1 cellular context compared by ENCODE assay signal in the genomic region with DNA sequence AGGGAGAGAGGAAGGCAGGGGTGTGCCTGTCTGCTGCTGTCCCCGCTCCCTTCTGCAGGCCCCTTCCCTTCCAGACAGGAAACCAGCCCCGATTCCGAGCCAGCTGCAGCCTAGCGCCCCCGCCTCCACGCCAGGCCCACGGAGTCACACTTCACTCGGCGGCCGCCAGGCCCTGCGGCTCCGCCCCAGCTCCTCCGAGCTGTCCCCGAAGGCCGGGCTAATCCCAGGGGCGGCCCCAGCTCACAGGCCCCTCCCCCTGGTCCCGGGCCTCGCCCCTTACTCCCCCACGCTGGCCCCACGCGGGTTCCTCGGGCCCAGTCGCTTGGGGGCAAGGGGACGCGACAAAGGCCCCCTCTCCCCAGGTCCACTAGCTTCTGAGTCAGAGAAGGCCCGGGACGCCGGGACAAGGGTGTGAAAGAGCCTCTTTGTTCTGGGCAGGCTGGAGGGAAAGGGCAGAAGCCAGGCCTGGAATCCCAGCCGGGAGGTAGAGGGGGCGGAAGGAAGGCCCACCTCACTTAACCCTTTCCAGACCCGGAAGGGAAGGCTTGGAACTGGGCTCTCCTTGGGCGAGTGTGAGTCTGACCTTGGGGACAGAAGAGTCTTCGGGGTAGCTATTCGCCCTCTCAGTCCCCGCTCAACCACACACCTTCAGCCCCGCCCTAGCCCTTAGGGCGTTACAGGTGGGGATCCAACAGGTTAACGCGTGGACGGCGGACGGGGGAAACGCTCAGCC.
TF ChIP-seq lines count a peak whose summit lies in the region.

No MANE protein-coding gene starts in this region.

TF ChIP-seq in HepG2, 621 proteins besides CTCF, POLR2A, EP300 and RAD21 (continued from another document and continues in another):
- TF ChIP-seq, protein P1, sequence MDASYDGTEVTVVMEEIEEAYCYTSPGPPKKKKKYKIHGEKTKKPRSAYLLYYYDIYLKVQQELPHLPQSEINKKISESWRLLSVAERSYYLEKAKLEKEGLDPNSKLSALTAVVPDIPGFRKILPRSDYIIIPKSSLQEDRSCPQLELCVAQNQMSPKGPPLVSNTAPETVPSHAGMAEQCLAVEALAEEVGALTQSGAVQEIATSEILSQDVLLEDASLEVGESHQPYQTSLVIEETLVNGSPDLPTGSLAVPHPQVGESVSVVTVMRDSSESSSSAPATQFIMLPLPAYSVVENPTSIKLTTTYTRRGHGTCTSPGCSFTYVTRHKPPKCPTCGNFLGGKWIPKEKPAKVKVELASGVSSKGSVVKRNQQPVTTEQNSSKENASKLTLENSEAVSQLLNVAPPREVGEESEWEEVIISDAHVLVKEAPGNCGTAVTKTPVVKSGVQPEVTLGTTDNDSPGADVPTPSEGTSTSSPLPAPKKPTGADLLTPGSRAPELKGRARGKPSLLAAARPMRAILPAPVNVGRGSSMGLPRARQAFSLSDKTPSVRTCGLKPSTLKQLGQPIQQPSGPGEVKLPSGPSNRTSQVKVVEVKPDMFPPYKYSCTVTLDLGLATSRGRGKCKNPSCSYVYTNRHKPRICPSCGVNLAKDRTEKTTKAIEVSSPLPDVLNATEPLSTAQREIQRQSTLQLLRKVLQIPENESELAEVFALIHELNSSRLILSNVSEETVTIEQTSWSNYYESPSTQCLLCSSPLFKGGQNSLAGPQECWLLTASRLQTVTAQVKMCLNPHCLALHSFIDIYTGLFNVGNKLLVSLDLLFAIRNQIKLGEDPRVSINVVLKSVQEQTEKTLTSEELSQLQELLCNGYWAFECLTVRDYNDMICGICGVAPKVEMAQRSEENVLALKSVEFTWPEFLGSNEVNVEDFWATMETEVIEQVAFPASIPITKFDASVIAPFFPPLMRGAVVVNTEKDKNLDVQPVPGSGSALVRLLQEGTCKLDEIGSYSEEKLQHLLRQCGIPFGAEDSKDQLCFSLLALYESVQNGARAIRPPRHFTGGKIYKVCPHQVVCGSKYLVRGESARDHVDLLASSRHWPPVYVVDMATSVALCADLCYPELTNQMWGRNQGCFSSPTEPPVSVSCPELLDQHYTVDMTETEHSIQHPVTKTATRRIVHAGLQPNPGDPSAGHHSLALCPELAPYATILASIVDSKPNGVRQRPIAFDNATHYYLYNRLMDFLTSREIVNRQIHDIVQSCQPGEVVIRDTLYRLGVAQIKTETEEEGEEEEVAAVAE (CRISPR knock-in tag; IDR thresholded peaks at IDR 0.05; ENCODE audit: borderline replicate concordance), result peak; percentile 74; the same call in 1 of the 2 replicates
- TF ChIP-seq CHD2 (IDR thresholded peaks at IDR 0.05; ENCODE audit: low read depth, low read length) (no peak), ZNF562 (CRISPR knock-in tag; IDR thresholded peaks at IDR 0.05; ENCODE audit: borderline replicate concordance) (no peak), HOXA7 (CRISPR knock-in tag; IDR thresholded peaks at IDR 0.05) (no peak), SRY (CRISPR knock-in tag; IDR thresholded peaks at IDR 0.05) (no peak), SAFB2 (CRISPR knock-in tag; IDR thresholded peaks at IDR 0.05; ENCODE audit: borderline replicate concordance, low read depth) (no peak; the same call in 1 of the 2 replicates), ZNF720 (CRISPR knock-in tag; IDR thresholded peaks at IDR 0.05) (no peak), ZBTB7B (CRISPR knock-in tag; IDR thresholded peaks at IDR 0.05) (peak; percentile 98), KLF15 (CRISPR knock-in tag; IDR thresholded peaks at IDR 0.05; ENCODE audit: borderline replicate concordance) (peak; percentile 82), MEIS1 (CRISPR knock-in tag; IDR thresholded peaks at IDR 0.05; ENCODE audit: borderline replicate concordance) (no peak), ZBTB3 (CRISPR knock-in tag; IDR thresholded peaks at IDR 0.05; ENCODE audit: borderline replicate concordance, low read depth) (peak; percentile 69), HNF4A (CRISPR knock-in tag; IDR thresholded peaks at IDR 0.05) (no peak; the same call in 1 of the 2 replicates), NONO (IDR thresholded peaks at IDR 0.05) (no peak), NONO (CRISPR knock-in tag; conservative IDR thresholded peaks at IDR 0.05) (peak; percentile 90), ZNF251 (CRISPR knock-in tag; IDR thresholded peaks at IDR 0.05) (peak; percentile 86; the same call in 1 of the 2 replicates), ZSCAN9 (CRISPR knock-in tag; IDR thresholded peaks at IDR 0.05; ENCODE audit: borderline replicate concordance) (peak; percentile 35; the same call in 1 of the 2 replicates), ARNT (IDR thresholded peaks at IDR 0.05) (no peak), MED8 (CRISPR knock-in tag; IDR thresholded peaks at IDR 0.05; ENCODE audit: insufficient replicate concordance) (peak; percentile 86), RNF2 (conservative IDR thresholded peaks at IDR 0.05; ENCODE audit: low read depth) (peak; percentile 31; the same call in 1 of the 2 replicates), RFX3 (CRISPR knock-in tag; IDR thresholded peaks at IDR 0.05) (0 out of 2 replicates have a peak, but pooled peaks have one; percentile 6), POLR2AphosphoS5 (IDR thresholded peaks at IDR 0.05; ENCODE audit: low read depth, low read length) (peak; percentile 83; the same call in 1 of the 2 replicates), ZNF564 (CRISPR knock-in tag; IDR thresholded peaks at IDR 0.05) (peak; percentile 70; the same call in 1 of the 2 replicates), KLF12 (CRISPR knock-in tag; IDR thresholded peaks at IDR 0.05; ENCODE audit: borderline replicate concordance) (peak; percentile 87), ZNF431 (CRISPR knock-in tag; IDR thresholded peaks at IDR 0.05; ENCODE audit: borderline replicate concordance, low read depth) (peak; percentile 90; the same call in 1 of the 2 replicates), GATAD2A (CRISPR knock-in tag; IDR thresholded peaks at IDR 0.05) (peak; percentile 99), MAF1 (CRISPR knock-in tag; IDR thresholded peaks at IDR 0.05; ENCODE audit: borderline replicate concordance) (no peak; the same call in none of the 2 replicates)
- TF ChIP-seq, protein P2, sequence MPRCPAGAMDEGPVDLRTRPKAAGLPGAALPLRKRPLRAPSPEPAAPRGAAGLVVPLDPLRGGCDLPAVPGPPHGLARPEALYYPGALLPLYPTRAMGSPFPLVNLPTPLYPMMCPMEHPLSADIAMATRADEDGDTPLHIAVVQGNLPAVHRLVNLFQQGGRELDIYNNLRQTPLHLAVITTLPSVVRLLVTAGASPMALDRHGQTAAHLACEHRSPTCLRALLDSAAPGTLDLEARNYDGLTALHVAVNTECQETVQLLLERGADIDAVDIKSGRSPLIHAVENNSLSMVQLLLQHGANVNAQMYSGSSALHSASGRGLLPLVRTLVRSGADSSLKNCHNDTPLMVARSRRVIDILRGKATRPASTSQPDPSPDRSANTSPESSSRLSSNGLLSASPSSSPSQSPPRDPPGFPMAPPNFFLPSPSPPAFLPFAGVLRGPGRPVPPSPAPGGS (CRISPR knock-in tag; IDR thresholded peaks at IDR 0.05), result no peak; the same call in 1 of the 2 replicates
- TF ChIP-seq, protein P3, sequence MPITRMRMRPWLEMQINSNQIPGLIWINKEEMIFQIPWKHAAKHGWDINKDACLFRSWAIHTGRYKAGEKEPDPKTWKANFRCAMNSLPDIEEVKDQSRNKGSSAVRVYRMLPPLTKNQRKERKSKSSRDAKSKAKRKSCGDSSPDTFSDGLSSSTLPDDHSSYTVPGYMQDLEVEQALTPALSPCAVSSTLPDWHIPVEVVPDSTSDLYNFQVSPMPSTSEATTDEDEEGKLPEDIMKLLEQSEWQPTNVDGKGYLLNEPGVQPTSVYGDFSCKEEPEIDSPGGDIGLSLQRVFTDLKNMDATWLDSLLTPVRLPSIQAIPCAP (CRISPR knock-in tag; IDR thresholded peaks at IDR 0.05; ENCODE audit: low read depth), result peak; percentile 54; the same call in 1 of the 2 replicates
- TF ChIP-seq, protein P4, sequence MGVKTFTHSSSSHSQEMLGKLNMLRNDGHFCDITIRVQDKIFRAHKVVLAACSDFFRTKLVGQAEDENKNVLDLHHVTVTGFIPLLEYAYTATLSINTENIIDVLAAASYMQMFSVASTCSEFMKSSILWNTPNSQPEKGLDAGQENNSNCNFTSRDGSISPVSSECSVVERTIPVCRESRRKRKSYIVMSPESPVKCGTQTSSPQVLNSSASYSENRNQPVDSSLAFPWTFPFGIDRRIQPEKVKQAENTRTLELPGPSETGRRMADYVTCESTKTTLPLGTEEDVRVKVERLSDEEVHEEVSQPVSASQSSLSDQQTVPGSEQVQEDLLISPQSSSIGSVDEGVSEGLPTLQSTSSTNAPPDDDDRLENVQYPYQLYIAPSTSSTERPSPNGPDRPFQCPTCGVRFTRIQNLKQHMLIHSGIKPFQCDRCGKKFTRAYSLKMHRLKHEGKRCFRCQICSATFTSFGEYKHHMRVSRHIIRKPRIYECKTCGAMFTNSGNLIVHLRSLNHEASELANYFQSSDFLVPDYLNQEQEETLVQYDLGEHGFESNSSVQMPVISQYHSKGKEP (CRISPR knock-in tag; IDR thresholded peaks at IDR 0.05), result 0 out of 2 replicates have a peak, but pooled peaks have one; percentile 28
- TF ChIP-seq, protein P5, sequence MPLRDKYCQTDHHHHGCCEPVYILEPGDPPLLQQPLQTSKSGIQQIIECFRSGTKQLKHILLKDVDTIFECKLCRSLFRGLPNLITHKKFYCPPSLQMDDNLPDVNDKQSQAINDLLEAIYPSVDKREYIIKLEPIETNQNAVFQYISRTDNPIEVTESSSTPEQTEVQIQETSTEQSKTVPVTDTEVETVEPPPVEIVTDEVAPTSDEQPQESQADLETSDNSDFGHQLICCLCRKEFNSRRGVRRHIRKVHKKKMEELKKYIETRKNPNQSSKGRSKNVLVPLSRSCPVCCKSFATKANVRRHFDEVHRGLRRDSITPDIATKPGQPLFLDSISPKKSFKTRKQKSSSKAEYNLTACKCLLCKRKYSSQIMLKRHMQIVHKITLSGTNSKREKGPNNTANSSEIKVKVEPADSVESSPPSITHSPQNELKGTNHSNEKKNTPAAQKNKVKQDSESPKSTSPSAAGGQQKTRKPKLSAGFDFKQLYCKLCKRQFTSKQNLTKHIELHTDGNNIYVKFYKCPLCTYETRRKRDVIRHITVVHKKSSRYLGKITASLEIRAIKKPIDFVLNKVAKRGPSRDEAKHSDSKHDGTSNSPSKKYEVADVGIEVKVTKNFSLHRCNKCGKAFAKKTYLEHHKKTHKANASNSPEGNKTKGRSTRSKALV (CRISPR knock-in tag; IDR thresholded peaks at IDR 0.05), result 0 out of 2 replicates have a peak, but pooled peaks have one; percentile 24
- TF ChIP-seq, protein P6, sequence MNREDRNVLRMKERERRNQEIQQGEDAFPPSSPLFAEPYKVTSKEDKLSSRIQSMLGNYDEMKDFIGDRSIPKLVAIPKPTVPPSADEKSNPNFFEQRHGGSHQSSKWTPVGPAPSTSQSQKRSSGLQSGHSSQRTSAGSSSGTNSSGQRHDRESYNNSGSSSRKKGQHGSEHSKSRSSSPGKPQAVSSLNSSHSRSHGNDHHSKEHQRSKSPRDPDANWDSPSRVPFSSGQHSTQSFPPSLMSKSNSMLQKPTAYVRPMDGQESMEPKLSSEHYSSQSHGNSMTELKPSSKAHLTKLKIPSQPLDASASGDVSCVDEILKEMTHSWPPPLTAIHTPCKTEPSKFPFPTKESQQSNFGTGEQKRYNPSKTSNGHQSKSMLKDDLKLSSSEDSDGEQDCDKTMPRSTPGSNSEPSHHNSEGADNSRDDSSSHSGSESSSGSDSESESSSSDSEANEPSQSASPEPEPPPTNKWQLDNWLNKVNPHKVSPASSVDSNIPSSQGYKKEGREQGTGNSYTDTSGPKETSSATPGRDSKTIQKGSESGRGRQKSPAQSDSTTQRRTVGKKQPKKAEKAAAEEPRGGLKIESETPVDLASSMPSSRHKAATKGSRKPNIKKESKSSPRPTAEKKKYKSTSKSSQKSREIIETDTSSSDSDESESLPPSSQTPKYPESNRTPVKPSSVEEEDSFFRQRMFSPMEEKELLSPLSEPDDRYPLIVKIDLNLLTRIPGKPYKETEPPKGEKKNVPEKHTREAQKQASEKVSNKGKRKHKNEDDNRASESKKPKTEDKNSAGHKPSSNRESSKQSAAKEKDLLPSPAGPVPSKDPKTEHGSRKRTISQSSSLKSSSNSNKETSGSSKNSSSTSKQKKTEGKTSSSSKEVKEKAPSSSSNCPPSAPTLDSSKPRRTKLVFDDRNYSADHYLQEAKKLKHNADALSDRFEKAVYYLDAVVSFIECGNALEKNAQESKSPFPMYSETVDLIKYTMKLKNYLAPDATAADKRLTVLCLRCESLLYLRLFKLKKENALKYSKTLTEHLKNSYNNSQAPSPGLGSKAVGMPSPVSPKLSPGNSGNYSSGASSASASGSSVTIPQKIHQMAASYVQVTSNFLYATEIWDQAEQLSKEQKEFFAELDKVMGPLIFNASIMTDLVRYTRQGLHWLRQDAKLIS (CRISPR knock-in tag; IDR thresholded peaks at IDR 0.05), result peak; percentile 69; the same call in 1 of the 2 replicates
- TF ChIP-seq, protein P7, sequence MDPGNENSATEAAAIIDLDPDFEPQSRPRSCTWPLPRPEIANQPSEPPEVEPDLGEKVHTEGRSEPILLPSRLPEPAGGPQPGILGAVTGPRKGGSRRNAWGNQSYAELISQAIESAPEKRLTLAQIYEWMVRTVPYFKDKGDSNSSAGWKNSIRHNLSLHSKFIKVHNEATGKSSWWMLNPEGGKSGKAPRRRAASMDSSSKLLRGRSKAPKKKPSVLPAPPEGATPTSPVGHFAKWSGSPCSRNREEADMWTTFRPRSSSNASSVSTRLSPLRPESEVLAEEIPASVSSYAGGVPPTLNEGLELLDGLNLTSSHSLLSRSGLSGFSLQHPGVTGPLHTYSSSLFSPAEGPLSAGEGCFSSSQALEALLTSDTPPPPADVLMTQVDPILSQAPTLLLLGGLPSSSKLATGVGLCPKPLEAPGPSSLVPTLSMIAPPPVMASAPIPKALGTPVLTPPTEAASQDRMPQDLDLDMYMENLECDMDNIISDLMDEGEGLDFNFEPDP (CRISPR knock-in tag; conservative IDR thresholded peaks at IDR 0.05), result no peak
- TF ChIP-seq, protein P8, sequence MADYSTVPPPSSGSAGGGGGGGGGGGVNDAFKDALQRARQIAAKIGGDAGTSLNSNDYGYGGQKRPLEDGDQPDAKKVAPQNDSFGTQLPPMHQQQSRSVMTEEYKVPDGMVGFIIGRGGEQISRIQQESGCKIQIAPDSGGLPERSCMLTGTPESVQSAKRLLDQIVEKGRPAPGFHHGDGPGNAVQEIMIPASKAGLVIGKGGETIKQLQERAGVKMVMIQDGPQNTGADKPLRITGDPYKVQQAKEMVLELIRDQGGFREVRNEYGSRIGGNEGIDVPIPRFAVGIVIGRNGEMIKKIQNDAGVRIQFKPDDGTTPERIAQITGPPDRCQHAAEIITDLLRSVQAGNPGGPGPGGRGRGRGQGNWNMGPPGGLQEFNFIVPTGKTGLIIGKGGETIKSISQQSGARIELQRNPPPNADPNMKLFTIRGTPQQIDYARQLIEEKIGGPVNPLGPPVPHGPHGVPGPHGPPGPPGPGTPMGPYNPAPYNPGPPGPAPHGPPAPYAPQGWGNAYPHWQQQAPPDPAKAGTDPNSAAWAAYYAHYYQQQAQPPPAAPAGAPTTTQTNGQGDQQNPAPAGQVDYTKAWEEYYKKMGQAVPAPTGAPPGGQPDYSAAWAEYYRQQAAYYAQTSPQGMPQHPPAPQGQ (CRISPR knock-in tag; IDR thresholded peaks at IDR 0.05; ENCODE audit: borderline replicate concordance), result no peak
- TF ChIP-seq, protein P9, sequence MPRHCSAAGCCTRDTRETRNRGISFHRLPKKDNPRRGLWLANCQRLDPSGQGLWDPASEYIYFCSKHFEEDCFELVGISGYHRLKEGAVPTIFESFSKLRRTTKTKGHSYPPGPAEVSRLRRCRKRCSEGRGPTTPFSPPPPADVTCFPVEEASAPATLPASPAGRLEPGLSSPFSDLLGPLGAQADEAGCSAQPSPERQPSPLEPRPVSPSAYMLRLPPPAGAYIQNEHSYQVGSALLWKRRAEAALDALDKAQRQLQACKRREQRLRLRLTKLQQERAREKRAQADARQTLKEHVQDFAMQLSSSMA (CRISPR knock-in tag; IDR thresholded peaks at IDR 0.05), result 0 out of 2 replicates have a peak, but pooled peaks have one; percentile 18
